18 cellular contexts compared by ENCODE assay signal in genomic region chr6:105199711-105200110, GRCh38. TPM values are rescaled to one million over a fixed set of nuclear protein-coding genes. Genes with fewer than 3 reads are reported as not detected.
A peak's percentile ranks its signal among the peaks of the same experiment; 100 is the strongest.
DNase-seq lines count a peak whose midpoint lies in the region; ATAC-seq and TF ChIP-seq lines count a peak whose summit lies in the region.
"Had no signal": no experiment of that assay in that cellular context is flagged by ENCODE, and none has a peak within 500 bp of the region (broad histone marks: within the 10 kb centered on the region; RNA-seq: fewer than 3 reads in every experiment).

No MANE protein-coding gene starts in this region.

- CTCF ChIA-PET in HEK293 (lab: Yijun Ruan, JAX), result interaction anchor here (0.6 kb wide), 1 partner anchor 295 kb away, joined by 3 read pairs; no protein-coding TSS in a partner anchor

- H3K27ac ChIP-seq in HEK293 (ENCODE audit: extremely low read depth, low read depth, low read length) (no peak overlapping the region), right cardiac atrium (ENCODE audit: low read length) (no peak overlapping the region)
- H3K27ac ChIP-seq: KMS-11, Peyer's patch had no signal

- intact Hi-C loops in right cardiac atrium (cut with DNase I), result no loop called here

- H3K27me3 ChIP-seq in right cardiac atrium (ENCODE audit: control insufficient read depth, insufficient read depth), result no peaks in the 10 kb centered on the region
- H3K27me3 ChIP-seq: Peyer's patch had no signal

- DNase-seq in M059J (ENCODE audit: low read depth), result peak; percentile 77
- peak; percentile 33 for DNase-seq in epithelial cell of esophagus (ENCODE audit: low read depth)
- DNase-seq in right cardiac atrium, result peak; percentile 24 to 74 (median 69)
- no peak for DNase-seq in SK-N-DZ (ENCODE audit: low spot score)
- DNase-seq in SW 1271 (lab: John Stamatoyannopoulos, UW), result no peak
- no peak for DNase-seq in C1 segment of cervical spinal cord (lab: John Stamatoyannopoulos, UW)
- DNase-seq in NAMALWA (ENCODE audit: low spot score), result no peak
- DNase-seq: ACHN; Caco-2; CD4-positive, CD25-positive, alpha-beta regulatory T cell; DMS53; MM.1S; NCI-H187 treated with DMSO at 0.1 percent for 48 hours; NCI-H446 treated with DMSO at 0.1 percent for 48 hours; NCI-H774; Peyer's patch had no signal

- no peak overlapping the region for H3K4me3 ChIP-seq in HEK293 (ENCODE audit: low read depth, low read length)
- H3K4me3 ChIP-seq in epithelial cell of esophagus (ENCODE audit: low read length), result no peak overlapping the region
- no peak overlapping the region for H3K4me3 ChIP-seq in right cardiac atrium (ENCODE audit: low read length)
- H3K4me3 ChIP-seq: Peyer's patch had no signal

- TF ChIP-seq CTCF in HEK293 (tag by site-specific recombination; IDR thresholded peaks at IDR 0.05), result no peak
- TF ChIP-seq CTCF in epithelial cell of esophagus (IDR thresholded peaks at IDR 0.05; ENCODE audit: insufficient read depth, low read depth, low read length, missing control alignments), result no peak

- POLR2A ChIA-PET in HEK293 (lab: Yijun Ruan, JAX), result no interaction called here

- H3K36me3 ChIP-seq in HEK293 (ENCODE audit: control insufficient read depth in 2 of 2, insufficient read depth in 1 of 2, low read length in 2 of 2), result no peaks in the 10 kb centered on the region
- H3K36me3 ChIP-seq: Peyer's patch had no signal

- 30% methylated on average over 6 of the region's 6 CpGs for WGBS in right cardiac atrium

- no peaks in the 10 kb centered on the region for H3K9me3 ChIP-seq in HEK293 (ENCODE audit: control insufficient read depth, insufficient read depth, low read depth, low read length)
- H3K9me3 ChIP-seq in right cardiac atrium (ENCODE audit: control insufficient read depth, low read length), result no peaks in the 10 kb centered on the region
- H3K9me3 ChIP-seq: Caco-2, Peyer's patch had no signal

- peak; percentile 51 to 74 for ATAC-seq in right cardiac atrium

- H3K4me1 ChIP-seq in HEK293 (ENCODE audit: control insufficient read depth, insufficient read depth, low read length), result no peaks in the 10 kb centered on the region; the same call in 1 of the 2 replicates
- no peaks in the 10 kb centered on the region for H3K4me1 ChIP-seq in right cardiac atrium (ENCODE audit: control insufficient read depth, insufficient read depth, low read length)
- H3K4me1 ChIP-seq: Caco-2, Peyer's patch had no signal

TF ChIP-seq in HEK293, 187 proteins besides CTCF, POLR2A, EP300 and RAD21:
- TF ChIP-seq ZBTB17 (tag by site-specific recombination; IDR thresholded peaks at IDR 0.05), result 0 out of 2 replicates have a peak, but pooled peaks have one; percentile 25
- TF ChIP-seq ZNF366 (tag by site-specific recombination; conservative IDR thresholded peaks at IDR 0.05), result no peak

RNA-seq across cellular contexts. Expression of gene POPDC3, which starts 19.9 kb away (rescaled TPM):
- total RNA-seq in M059J (2014; rRNA removed; shearing (Covaris generic)), result 0.30 TPM in 1 of 2 replicates, not detected in the other
- 10 to 100 TPM; 31.6 to 48.3 (median 41.3) TPM for total RNA-seq in right cardiac atrium
- 53.2 TPM for polyA plus RNA-seq in right cardiac atrium
- polyA plus RNA-seq in SK-N-DZ (2014; cell fraction: cytosol; rRNA removed), result 20.1 and 20.6 TPM in 2 replicates
- 6.6 and 14.6 TPM in 2 replicates for polyA plus RNA-seq in SK-N-DZ (2014; cell fraction: nucleus; rRNA removed)
- total RNA-seq: CD4-positive, CD25-positive, alpha-beta regulatory T cell; Peyer's patch had no signal
- polyA plus RNA-seq: CD4-positive, CD25-positive, alpha-beta regulatory T cell had no signal

Comparison
In these comparisons a context has a peak if more than half of its experiments do, and no peak if none do; other contexts are left out.
1. DNase-seq: peak in M059J (single experiment), epithelial cell of esophagus (single experiment) and right cardiac atrium (3 of 3); none in SK-N-DZ (single experiment), SW 1271 (0 of 2), C1 segment of cervical spinal cord (0 of 14) and NAMALWA (single experiment).
2. RNA of gene POPDC3, which starts 19.9 kb away (total RNA-seq): 31.6 to 48.3 TPM in right cardiac atrium; 0.30 TPM in M059J; every median in the first group is over 10 times any median in the second.